ENCODE assay signal across 8 cellular contexts in the genomic region with DNA sequence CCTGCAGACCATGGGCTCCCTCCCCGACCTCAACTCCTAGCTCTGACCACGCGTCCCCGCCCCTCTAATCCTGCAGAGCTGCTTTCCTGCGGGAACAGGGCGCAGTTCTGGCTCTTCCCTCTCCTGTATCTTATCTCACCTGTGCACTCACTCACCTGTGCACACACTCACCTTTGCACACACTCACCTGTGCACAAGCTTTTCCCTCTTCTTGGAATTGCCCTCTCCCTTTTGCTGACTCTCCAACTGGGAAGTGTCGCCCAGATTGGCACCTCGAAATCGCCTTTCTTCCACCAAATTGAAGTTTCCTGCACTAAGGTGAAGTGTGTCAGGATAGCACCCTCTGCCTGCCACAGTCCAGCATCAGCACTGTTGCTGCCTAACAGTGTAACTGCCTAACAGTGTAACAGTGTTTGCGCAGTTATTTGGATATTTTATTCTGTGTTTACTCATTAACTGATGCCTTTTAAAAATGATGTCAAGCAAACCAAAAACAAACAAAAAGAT. TPM values are rescaled to one million over a fixed set of nuclear protein-coding genes. Genes with fewer than 3 reads are reported as not detected.
DNase-seq lines count a peak whose midpoint lies in the region; ATAC-seq, FAIRE-seq and TF ChIP-seq lines count a peak whose summit lies in the region.

No MANE protein-coding gene starts in this region.

- peak; percentile 30 for ATAC-seq in GM19397 (IDR thresholded peaks at IDR 0.05; ENCODE audit: unreplicated experiment)
- peak; percentile 76 for ATAC-seq in GM12878

- H2AFZ ChIP-seq in PC-9, result peak overlapping the region; percentile 73
- peak overlapping the region; percentile 75 for H2AFZ ChIP-seq in GM12878 (ENCODE audit: control insufficient read depth, low read depth, low read length)

- no peaks in the 10 kb centered on the region for H3K36me3 ChIP-seq in PC-9 (ENCODE audit: low read depth)
- H3K36me3 ChIP-seq in GM12878 (ENCODE audit: control insufficient read depth in 2 of 2, insufficient read depth in 2 of 2, low read length in 1 of 2), result no peaks in the 10 kb centered on the region; a peak in 1 of 4 replicates

- CTCF ChIA-PET in PC-9 (lab: Charles Lee), result interaction anchor here (0.6 kb wide), 1 partner anchor 119 kb away, joined by 4 read pairs; no protein-coding TSS in a partner anchor
- CTCF ChIA-PET in GM12878 (lab: Yijun Ruan, JAX), result interaction anchor here (0.8 to 4.7 kb wide), 15 partner anchors 9 to 133 kb away, joined by 3 to 31 read pairs (median 4); a partner anchor contains a TSS

- WGBS in GM12878 (ENCODE audit: insufficient coverage, insufficient replicate concordance, low lambda C conversion rate, missing lambda C conversion rate), result 6% methylated on average over 10 of the region's 10 CpGs

- H3K4me3 ChIP-seq in PC-9 (peak overlapping the region; percentile 52), GM12878 (peak overlapping the region; percentile 77)

- H3K79me2 ChIP-seq in PC-9 (ENCODE audit: low read depth) (no peaks in the 10 kb centered on the region), GM12878 (ENCODE audit: control insufficient read depth, insufficient read depth, low read length) (peaks cover 3% of the 10 kb centered on the region; the same call in 1 of the 2 replicates)

- no peak overlapping the region for H3K27ac ChIP-seq in PC-9
- peak overlapping the region; percentile 68 for H3K27ac ChIP-seq in GM12878 (ENCODE audit: control insufficient read depth, insufficient read depth)

- H3K4me1 ChIP-seq in PC-9 (replicated peaks; ENCODE audit: insufficient read depth) (peaks cover 6% of the 10 kb centered on the region; the same call in 1 of the 2 replicates), GM12878 (ENCODE audit: control insufficient read depth, insufficient read depth, low read length) (peaks cover 12% of the 10 kb centered on the region; the same call in 1 of the 2 replicates)

- in situ Hi-C loops in GM12878 (cut with MboI), result no loop called here

- no TSS peak for BruUV-seq in PC-9 (replicated peaks; lab: Mats Ljungman, UMichigan)
- BruUV-seq in GM12878 (replicated peaks; lab: Mats Ljungman, UMichigan), result no TSS peak

- H4K20me1 ChIP-seq in PC-9 (ENCODE audit: insufficient read depth), result no peaks in the 10 kb centered on the region; the same call in 1 of the 2 replicates
- no peaks in the 10 kb centered on the region for H4K20me1 ChIP-seq in GM12878 (ENCODE audit: control insufficient read depth, insufficient read depth)

- SMC1A ChIA-PET in GM12878 (lab: Charles Lee; ENCODE audit: uncharacterized antibody, unreplicated experiment), result interaction anchor here (0.7 to 3.5 kb wide), 9 partner anchors 10 to 186 kb away, joined by 3 to 25 read pairs (median 3); a partner anchor contains a TSS

- POLR2A ChIA-PET in PC-9 (lab: Charles Lee; ENCODE audit: unreplicated experiment), result no interaction called here
- POLR2A ChIA-PET in GM12878 (lab: Charles Lee), result interaction anchor here (1.2 kb wide), 1 partner anchor 29 kb away, joined by 5 read pairs; no protein-coding TSS in a partner anchor

- H3K9me3 ChIP-seq in PC-9 (ENCODE audit: insufficient read depth, low read depth) (no peaks in the 10 kb centered on the region), GM12878 (replicated peaks; ENCODE audit: control insufficient read depth, insufficient read depth, low read length) (peaks cover 5% of the 10 kb centered on the region; the same call in 1 of the 3 replicates)

- RAD21 ChIA-PET in GM12878 (lab: Charles Lee; ENCODE audit: unreplicated experiment), result interaction anchor here (2.0 kb wide), 1 partner anchor 11 kb away, joined by 5 read pairs; a partner anchor contains a TSS

- DNase-seq in DMS53 treated with DMSO at 0.1 percent for 48 hours (lab: John Stamatoyannopoulos, UW; ENCODE audit: unreplicated experiment) (peak; percentile 57), HK-2 (ENCODE audit: unreplicated experiment) (peak; percentile 24), PC-9 (no peak), GM12878 (ENCODE audit: low read depth, low spot score) (peak; percentile 17), GM19240 (ENCODE audit: insufficient read length, low spot score) (no peak)
- DNase-seq in stimulated activated CD4-positive, alpha-beta T cell treated with anti-CD3 and anti-CD28 coated beads, Interleukin-2, amount 100 ng/mL, for 24 hours, result peak; percentile 25 to 37

- H3K9me2 ChIP-seq in PC-9 (ENCODE audit: insufficient read depth), result no peaks in the 10 kb centered on the region

- intact Hi-C loops in PC-9 (cut with micrococcal nuclease; ENCODE audit: unreplicated experiment) (no loop called here), GM12878 (cut with micrococcal nuclease; ENCODE audit: unreplicated experiment) (loop anchor here (2.0 kb wide), 1 partner anchor 39 kb away; no protein-coding TSS in a partner anchor)

- no peaks in the 10 kb centered on the region for H3F3A ChIP-seq in PC-9 (ENCODE audit: insufficient read depth, low read depth)

- no peak for TF ChIP-seq POLR2A in GM12878 (IDR thresholded peaks at IDR 0.05; ENCODE audit: low read depth, low read length)

- H3K4me2 ChIP-seq in PC-9, result peak overlapping the region; percentile 88
- peak overlapping the region; percentile 96 for H3K4me2 ChIP-seq in GM12878 (ENCODE audit: control insufficient read depth, insufficient read depth)

- H3K27me3 ChIP-seq in PC-9 (ENCODE audit: insufficient read depth, low read depth), result peaks cover 27% of the 10 kb centered on the region; the same call in 1 of the 2 replicates
- no peaks in the 10 kb centered on the region; a peak in 2 of 4 replicates for H3K27me3 ChIP-seq in GM12878 (replicated peaks in 1 of 2; ENCODE audit: control insufficient read depth in 2 of 2, insufficient read depth in 2 of 2, low read length in 1 of 2)

- TF ChIP-seq CTCF in PC-9 (conservative IDR thresholded peaks at IDR 0.05), result no peak
- TF ChIP-seq CTCF in GM12878 (IDR thresholded peaks at IDR 0.05 in 2 of 3, conservative IDR thresholded peaks at IDR 0.05 in 1 of 3; ENCODE audit: control insufficient read depth in 2 of 3, extremely low read depth in 1 of 3, insufficient read depth in 1 of 3, low read depth in 3 of 3, low read length in 3 of 3), result peak; percentile 49 to 53 (median 52); a peak in 5 of 6 replicates

- TF ChIP-seq RAD21 in GM12878 (IDR thresholded peaks at IDR 0.05; ENCODE audit: insufficient read depth, low read depth, low read length), result peak; percentile 28; the same call in 1 of the 2 replicates

- FAIRE-seq in GM12878 (lab: Jason Lieb, UNC) (peak; percentile 91), islet of Langerhans (lab: Jason Lieb, UNC) (peak; percentile 96)

- H3K9ac ChIP-seq in GM12878 (ENCODE audit: control insufficient read depth, insufficient read depth, low read length), result peak overlapping the region; percentile 79

- TF ChIP-seq EP300 in GM12878 (IDR thresholded peaks at IDR 0.05; ENCODE audit: borderline replicate concordance in 1 of 2, control insufficient read depth in 1 of 2, low read depth in 2 of 2, low read length in 2 of 2), result no peak

RNA-seq across cellular contexts. Expression of a gene that starts 0.6 kb away (rescaled TPM):
- not detected in 2 replicates for total RNA-seq in PC-9 (2021)
- 2.3 and 2.7 TPM in 2 replicates for total RNA-seq in GM12878 (2013; cell fraction: nucleolus; rRNA removed)
- total RNA-seq in GM12878 (2014; rRNA removed), result 4.0 and 6.4 TPM in 2 replicates
- total RNA-seq in GM12878 (2014; rRNA removed; fragmentation: Illumina TruSeq; extraction: Trizol), result 3.0 and 3.8 TPM in 2 replicates
- 3.5 and 3.9 TPM in 2 replicates for total RNA-seq in GM12878 (2021)
- polyA plus RNA-seq in GM12878 (2011; ENCODE audit: low read depth), result 3.9 TPM
- polyA plus RNA-seq in GM12878 (2011; rRNA removed), result 5.6 TPM in 2 replicates
- 4.0 and 4.3 TPM in 2 replicates for polyA plus RNA-seq in GM12878 (2011; cell fraction: cytosol; rRNA removed)
- 7.1 and 7.3 TPM in 2 replicates for polyA plus RNA-seq in GM12878 (2011; cell fraction: nucleus; rRNA removed)
- polyA plus RNA-seq in GM12878 (2012), result 3.0 and 4.0 TPM in 2 replicates
- polyA plus RNA-seq in GM12878 (2014; fragmentation: Illumina TruSeq; extraction: Trizol), result 4.1 and 4.8 TPM in 2 replicates
- 1 to 10 TPM; 1.9 to 2.3 TPM for polyA plus RNA-seq in GM12878 (2014; fragmentation: Nextera tagmentation; extraction: Ambion mirVana)
- polyA plus RNA-seq in GM12878 (2014; rRNA removed), result 2.6 and 3.5 TPM in 2 replicates
- 1 to 10 TPM in 1 of 2 experiments, under 1 TPM in 1; 0.50 to 1.5 TPM for polyA plus RNA-seq in GM12878 (2016; fragmentation: Nextera tagmentation; extraction: Ambion mirVana)
- polyA minus RNA-seq in GM12878 (2011; rRNA and poly(A)+ RNA removed), result 6.4 and 8.5 TPM in 2 replicates
- 2.3 and 2.8 TPM in 2 replicates for polyA minus RNA-seq in GM12878 (2011; cell fraction: cytosol; rRNA and poly(A)+ RNA removed)
- 8.0 and 9.4 TPM in 2 replicates for polyA minus RNA-seq in GM12878 (2011; cell fraction: nucleus; rRNA and poly(A)+ RNA removed)

RNA-seq across cellular contexts. Expression of a gene that starts 11.3 kb away (rescaled TPM):
- total RNA-seq in PC-9 (2021), result not detected in 2 replicates
- total RNA-seq in GM12878 (2013; cell fraction: nucleolus; rRNA removed), result 0.19 and 0.49 TPM in 2 replicates
- 0.54 and 0.73 TPM in 2 replicates for total RNA-seq in GM12878 (2014; rRNA removed)
- total RNA-seq in GM12878 (2014; rRNA removed; fragmentation: Illumina TruSeq; extraction: Trizol), result 0.60 and 0.72 TPM in 2 replicates
- 0.87 and 1.2 TPM in 2 replicates for total RNA-seq in GM12878 (2021)
- 1.3 TPM for polyA plus RNA-seq in GM12878 (2011; ENCODE audit: low read depth)
- 0.75 and 0.76 TPM in 2 replicates for polyA plus RNA-seq in GM12878 (2011; rRNA removed)
- polyA plus RNA-seq in GM12878 (2011; cell fraction: cytosol; rRNA removed), result 0.27 TPM in 2 replicates
- 0.52 and 0.86 TPM in 2 replicates for polyA plus RNA-seq in GM12878 (2011; cell fraction: nucleus; rRNA removed)
- polyA plus RNA-seq in GM12878 (2012), result 0.88 and 1.7 TPM in 2 replicates
- 0.74 and 0.90 TPM in 2 replicates for polyA plus RNA-seq in GM12878 (2014; fragmentation: Illumina TruSeq; extraction: Trizol)
- polyA plus RNA-seq in GM12878 (2014; fragmentation: Nextera tagmentation; extraction: Ambion mirVana), result under 1 TPM; 0.40 to 0.56 TPM
- 0.67 and 1.1 TPM in 2 replicates for polyA plus RNA-seq in GM12878 (2014; rRNA removed)
- under 1 TPM; 0.24 to 0.33 TPM for polyA plus RNA-seq in GM12878 (2016; fragmentation: Nextera tagmentation; extraction: Ambion mirVana)
- polyA minus RNA-seq in GM12878 (2011; rRNA and poly(A)+ RNA removed), result 0.52 and 0.59 TPM in 2 replicates
- not detected in 2 replicates for polyA minus RNA-seq in GM12878 (2011; cell fraction: cytosol; rRNA and poly(A)+ RNA removed)
- 0.97 and 1.4 TPM in 2 replicates for polyA minus RNA-seq in GM12878 (2011; cell fraction: nucleus; rRNA and poly(A)+ RNA removed)

RNA-seq across cellular contexts. Expression of a gene that starts 50.9 kb away (rescaled TPM):
- total RNA-seq in PC-9 (2021), result 0.94 and 1.1 TPM in 2 replicates
- total RNA-seq in GM12878 (2013; cell fraction: nucleolus; rRNA removed), result 54.4 and 62.2 TPM in 2 replicates
- total RNA-seq in GM12878 (2014; rRNA removed), result 0.44 and 0.68 TPM in 2 replicates
- total RNA-seq in GM12878 (2014; rRNA removed; fragmentation: Illumina TruSeq; extraction: Trizol), result 0.64 and 0.67 TPM in 2 replicates
- 0.80 and 1.4 TPM in 2 replicates for total RNA-seq in GM12878 (2021)
- 2.2 TPM for polyA plus RNA-seq in GM12878 (2011; ENCODE audit: low read depth)
- polyA plus RNA-seq in GM12878 (2011; rRNA removed), result 10.6 and 12.1 TPM in 2 replicates
- polyA plus RNA-seq in GM12878 (2011; cell fraction: cytosol; rRNA removed), result 10.5 and 11.1 TPM in 2 replicates
- 14.3 and 15.3 TPM in 2 replicates for polyA plus RNA-seq in GM12878 (2011; cell fraction: nucleus; rRNA removed)
- polyA plus RNA-seq in GM12878 (2012), result 2.9 and 4.0 TPM in 2 replicates
- polyA plus RNA-seq in GM12878 (2014; fragmentation: Illumina TruSeq; extraction: Trizol), result 0.48 and 0.54 TPM in 2 replicates
- polyA plus RNA-seq in GM12878 (2014; fragmentation: Nextera tagmentation; extraction: Ambion mirVana), result under 1 TPM; 0.02 to 0.09 TPM
- 0.44 and 0.46 TPM in 2 replicates for polyA plus RNA-seq in GM12878 (2014; rRNA removed)
- polyA plus RNA-seq in GM12878 (2016; fragmentation: Nextera tagmentation; extraction: Ambion mirVana), result under 1 TPM in 1 of 2 experiments, not detected in 1; 0.40 TPM
- 16.5 and 20.3 TPM in 2 replicates for polyA minus RNA-seq in GM12878 (2011; rRNA and poly(A)+ RNA removed)
- polyA minus RNA-seq in GM12878 (2011; cell fraction: cytosol; rRNA and poly(A)+ RNA removed), result 6.3 and 7.3 TPM in 2 replicates
- polyA minus RNA-seq in GM12878 (2011; cell fraction: nucleus; rRNA and poly(A)+ RNA removed), result 16.9 and 28.9 TPM in 2 replicates

Comparison
In these comparisons a context has a peak if more than half of its experiments do, and no peak if none do; other contexts are left out.
1. DNase-seq: peak in DMS53 treated with DMSO at 0.1 percent for 48 hours (single experiment), HK-2 (single experiment), GM12878 (single experiment) and stimulated activated CD4-positive, alpha-beta T cell treated with anti-CD3 and anti-CD28 coated beads, Interleukin-2, amount 100 ng/mL, for 24 hours (2 of 2); none in PC-9 (0 of 2) and GM19240 (single experiment).